ENCODE assay signal across 10 cellular contexts in genomic region chr9:91159664-91160121, GRCh38.
DNase-seq lines count a peak whose midpoint lies in the region; TF ChIP-seq lines count a peak whose summit lies in the region.
"Had no signal": no experiment of that assay in that cellular context is flagged by ENCODE, and none has a peak within 500 bp of the region (broad histone marks: within the 10 kb centered on the region; RNA-seq: fewer than 3 reads in every experiment).

No MANE protein-coding gene starts in this region.

- H3K27ac ChIP-seq in Peyer's patch (peak overlapping the region; percentile 17 to 39 (median 38)), subcutaneous abdominal adipose tissue (ENCODE audit: low read depth, low read length) (no peak overlapping the region)

- H3K36me3 ChIP-seq in Peyer's patch = no peaks in the 10 kb centered on the region
- no peaks in the 10 kb centered on the region for H3K36me3 ChIP-seq in subcutaneous abdominal adipose tissue (ENCODE audit: control insufficient read depth in 5 of 5, insufficient read depth in 5 of 5, low read length in 5 of 5)

- TF ChIP-seq CTCF in Peyer's patch (IDR thresholded peaks at IDR 0.05) = no peak

- H3K9ac ChIP-seq in subcutaneous abdominal adipose tissue (ENCODE audit: low read length in 5 of 5) = no peak overlapping the region

- no peaks in the 10 kb centered on the region for H3K27me3 ChIP-seq in Peyer's patch
- no peaks in the 10 kb centered on the region for H3K27me3 ChIP-seq in subcutaneous abdominal adipose tissue (ENCODE audit: control insufficient read depth in 5 of 5, insufficient read depth in 4 of 5, low read length in 5 of 5)

- peak overlapping the region in 1 of 4 donors; percentile 28 for H3K4me3 ChIP-seq in Peyer's patch
- H3K4me3 ChIP-seq in subcutaneous abdominal adipose tissue (ENCODE audit: low read depth in 1 of 5, low read length in 5 of 5) = peak overlapping the region in 3 of 5 donors; percentile 13 to 45 (median 17)

- H3K4me1 ChIP-seq in Peyer's patch (peaks cover 3 to 34% (median 15%) of the 10 kb centered on the region in 4 donors), subcutaneous abdominal adipose tissue (ENCODE audit: control insufficient read depth in 5 of 5, insufficient read depth in 5 of 5, low read length in 5 of 5) (peaks cover under 1 to 26% (median 3%) of the 10 kb centered on the region in 5 donors)

- H3K9me3 ChIP-seq in Peyer's patch (no peaks in the 10 kb centered on the region), subcutaneous abdominal adipose tissue (ENCODE audit: control insufficient read depth in 5 of 5, low read length in 5 of 5) (peaks cover 0 to 7% (median 3%) of the 10 kb centered on the region in 5 donors)

- DNase-seq in Peyer's patch (peak in 2 of 3 donors; percentile 58 to 73), cerebellum (ENCODE audit: low spot score) (peak; percentile 81), lung microvascular endothelial cell (ENCODE audit: low read depth in 2 of 2) (peak; percentile 12 to 26), NCI-H1105 treated with DMSO at 0.1 percent for 48 hours (lab: John Stamatoyannopoulos, UW) (no peak), GOT3 (lab: John Stamatoyannopoulos, UW) (no peak)
- no peak for DNase-seq in activated CD4-positive, CD25-positive, alpha-beta regulatory T cell treated with anti-CD3 and anti-CD28 coated beads, Interleukin-2, amount 50 U/mL, for 72 hours
- DNase-seq: Calu3, cerebellar nuclear complex, foreskin fibroblast had no signal

- no peak for TF ChIP-seq POLR2A in Peyer's patch (IDR thresholded peaks at IDR 0.05)

Comparison
In these comparisons a context has a peak if more than half of its experiments do, and no peak if none do; other contexts are left out.
1. DNase-seq: peak in Peyer's patch (2 of 3), cerebellum (single experiment) and lung microvascular endothelial cell (2 of 2); none in NCI-H1105 treated with DMSO at 0.1 percent for 48 hours (single experiment), activated CD4-positive, CD25-positive, alpha-beta regulatory T cell treated with anti-CD3 and anti-CD28 coated beads, Interleukin-2, amount 50 U/mL, for 72 hours (single experiment) and GOT3 (single experiment).